In the genomic region with DNA sequence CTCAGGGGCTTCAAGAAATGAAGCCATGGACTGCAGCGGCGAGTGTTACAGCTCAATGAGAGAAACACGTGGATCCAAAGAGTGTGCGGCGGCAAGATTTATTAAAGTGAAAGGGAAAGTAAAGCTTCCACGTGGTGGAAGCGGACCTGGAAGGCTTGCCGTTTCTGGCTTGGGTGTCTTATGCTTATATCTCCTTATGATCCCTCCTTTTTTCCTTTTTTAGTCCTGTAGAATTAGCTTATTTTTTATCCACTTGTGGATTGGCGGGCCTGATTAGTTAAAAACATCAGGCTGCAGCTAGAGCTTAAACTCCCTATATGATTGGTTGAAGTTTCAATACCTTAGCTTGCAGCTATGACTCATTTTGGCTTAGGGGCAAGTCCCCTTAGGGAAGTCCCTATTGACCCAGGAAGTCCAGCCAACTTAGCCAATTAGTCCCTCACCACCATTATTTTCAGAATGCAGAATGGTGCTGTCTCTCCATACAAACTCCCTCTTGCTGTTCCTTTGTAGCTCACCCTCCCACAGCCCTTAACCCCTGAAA, we compare ENCODE assay signal across 12 cellular contexts. TPM values are rescaled to one million over a fixed set of nuclear protein-coding genes. Genes with fewer than 3 reads are reported as not detected.
DNase-seq lines count a peak whose midpoint lies in the region; ATAC-seq and TF ChIP-seq lines count a peak whose summit lies in the region.
"Had no signal": no experiment of that assay in that cellular context is flagged by ENCODE, and none has a peak within 500 bp of the region (broad histone marks: within the 10 kb centered on the region; RNA-seq: fewer than 3 reads in every experiment).

No MANE protein-coding gene starts in this region.

- H2AFZ ChIP-seq in osteoblast (ENCODE audit: low read length), result peak overlapping the region; percentile 49

- peaks cover 3% of the 10 kb centered on the region for H3K4me1 Mint-ChIP-seq in activated naive CD8-positive, alpha-beta T cell treated with anti-CD3 and anti-CD28 coated beads for 36 hours

- H4K20me1 ChIP-seq in osteoblast (ENCODE audit: insufficient read depth, low read length), result no peaks in the 10 kb centered on the region

- H3K79me2 ChIP-seq in osteoblast (ENCODE audit: insufficient read depth, low read length), result no peaks in the 10 kb centered on the region

- peak overlapping the region; percentile 21 for H3K27ac Mint-ChIP-seq in activated naive CD8-positive, alpha-beta T cell treated with anti-CD3 and anti-CD28 coated beads for 36 hours

- H3K36me3 Mint-ChIP-seq in activated naive CD8-positive, alpha-beta T cell treated with anti-CD3 and anti-CD28 coated beads for 36 hours, result no peaks in the 10 kb centered on the region

- TF ChIP-seq CTCF in osteoblast (IDR thresholded peaks at IDR 0.05; ENCODE audit: extremely low read depth, low read depth, low read length), result no peak

- H3K27me3 Mint-ChIP-seq in activated naive CD8-positive, alpha-beta T cell treated with anti-CD3 and anti-CD28 coated beads for 36 hours, result peaks cover 4% of the 10 kb centered on the region

- ATAC-seq in GM18502 (IDR thresholded peaks at IDR 0.05; ENCODE audit: poor library complexity, unreplicated experiment) (peak; percentile 58), HG03095 (IDR thresholded peaks at IDR 0.05; ENCODE audit: unreplicated experiment) (peak; percentile 45)
- ATAC-seq: HCT116 had no signal

- H3K4me3 ChIP-seq in osteoblast (ENCODE audit: insufficient read depth, low read length), result peak overlapping the region; percentile 21
- H3K4me3 ChIP-seq: upper lobe of left lung had no signal

- no peak for DNase-seq in activated naive CD8-positive, alpha-beta T cell treated with anti-CD3 and anti-CD28 coated beads for 36 hours
- no peak for DNase-seq in osteoblast (ENCODE audit: insufficient read length, low spot score, missing footprints)
- DNase-seq in NCI-H1417 treated with DMSO at 0.1 percent for 48 hours (lab: John Stamatoyannopoulos, UW), result no peak
- no peak for DNase-seq in amniotic stem cell (lab: John Stamatoyannopoulos, UW)
- no peak for DNase-seq in EL
- no peak for DNase-seq in DMS 273 (lab: John Stamatoyannopoulos, UW; ENCODE audit: unreplicated experiment)
- DNase-seq: SIG-M5; stimulated activated CD4-positive, alpha-beta T cell treated with anti-CD3 and anti-CD28 coated beads, Interleukin-15, amount 100 ng/mL, for 24 hours; upper lobe of left lung had no signal

- peaks cover 9% of the 10 kb centered on the region for H3K4me1 ChIP-seq in osteoblast (ENCODE audit: insufficient read depth, low read length)
- H3K4me1 ChIP-seq: upper lobe of left lung had no signal

- no peak overlapping the region for H3K27ac ChIP-seq in osteoblast (ENCODE audit: low read depth, low read length)
- H3K27ac ChIP-seq: upper lobe of left lung had no signal

- peak overlapping the region; percentile 55 for H3K4me3 Mint-ChIP-seq in activated naive CD8-positive, alpha-beta T cell treated with anti-CD3 and anti-CD28 coated beads for 36 hours

- no peaks in the 10 kb centered on the region for H3K9me3 ChIP-seq in osteoblast (ENCODE audit: low read depth, low read length)
- H3K9me3 ChIP-seq: upper lobe of left lung had no signal

- H3K9me3 Mint-ChIP-seq in activated naive CD8-positive, alpha-beta T cell treated with anti-CD3 and anti-CD28 coated beads for 36 hours, result no peaks in the 10 kb centered on the region

- H3K4me2 ChIP-seq in osteoblast (ENCODE audit: insufficient read depth, low read length), result peak overlapping the region; percentile 68

- no peaks in the 10 kb centered on the region for H3K36me3 ChIP-seq in osteoblast (ENCODE audit: insufficient read depth, low read length)
- H3K36me3 ChIP-seq: upper lobe of left lung had no signal

- H3K27me3 ChIP-seq in osteoblast (ENCODE audit: insufficient read depth, low read length), result no peaks in the 10 kb centered on the region
- H3K27me3 ChIP-seq: upper lobe of left lung had no signal

RNA-seq across cellular contexts. Expression of gene HNMT, which starts 11.6 kb away (rescaled TPM):
- not detected for total RNA-seq in activated naive CD8-positive, alpha-beta T cell treated with anti-CD3 and anti-CD28 coated beads for 36 hours
- total RNA-seq in osteoblast, result 100 and 115 TPM in 2 replicates

Comparison
In these comparisons a context has a peak if more than half of its experiments do, and no peak if none do; other contexts are left out.
1. RNA of gene HNMT, which starts 11.6 kb away (total RNA-seq): 100 to 115 TPM in osteoblast; not detected in activated naive CD8-positive, alpha-beta T cell treated with anti-CD3 and anti-CD28 coated beads for 36 hours; every median in the first group is over 100 times any median in the second.